Comparison of ENCODE assay signal across 15 cellular contexts in the genomic region with DNA sequence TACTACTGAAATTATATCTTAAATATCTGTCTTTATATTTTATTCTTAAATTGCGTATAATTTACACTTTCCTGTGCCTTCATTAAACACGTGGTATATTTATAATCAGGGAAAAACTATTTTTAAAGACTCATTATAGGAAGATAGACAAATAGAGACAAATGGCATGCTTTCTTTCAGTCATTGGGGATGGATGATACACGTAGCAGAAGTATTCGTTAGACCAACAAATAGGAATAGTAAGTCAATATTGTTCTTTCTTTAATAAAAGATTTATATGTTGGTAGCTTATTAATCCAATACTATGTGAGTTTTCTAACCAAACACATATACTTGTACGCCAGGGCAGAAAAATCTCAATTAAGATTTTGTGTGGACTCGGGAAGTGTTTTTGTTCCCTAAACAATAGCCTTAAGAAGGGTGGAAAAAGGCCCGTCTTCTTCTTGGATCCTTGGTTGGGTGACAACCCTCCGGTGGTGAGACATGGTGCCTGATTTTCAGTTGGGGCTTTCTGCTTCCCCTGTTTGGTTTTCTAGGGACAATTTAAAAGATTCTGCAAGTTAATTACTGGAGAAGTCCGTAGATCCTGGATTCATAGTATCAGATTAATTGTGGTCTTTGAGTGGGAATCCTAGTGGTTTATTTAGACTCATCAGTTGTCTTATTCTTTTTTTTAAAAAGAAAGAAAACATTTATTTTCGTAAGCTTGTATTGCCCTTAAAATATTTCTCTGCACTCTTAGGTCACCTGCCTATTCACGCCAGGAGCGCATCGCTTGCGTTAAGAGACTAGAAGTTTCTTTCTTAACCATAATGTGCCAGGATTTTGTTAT.
DNase-seq lines count a peak whose midpoint lies in the region; ATAC-seq and TF ChIP-seq lines count a peak whose summit lies in the region.
"Had no signal": no experiment of that assay in that cellular context is flagged by ENCODE, and none has a peak within 500 bp of the region (broad histone marks: within the 10 kb centered on the region; RNA-seq: fewer than 3 reads in every experiment).

No MANE protein-coding gene starts in this region.

- H3K27ac Mint-ChIP-seq in endodermal cell = no peak overlapping the region
- H3K27ac Mint-ChIP-seq: activated CD4-positive, alpha-beta memory T cell treated with anti-CD3 and anti-CD28 coated beads, Interleukin-2, amount 10 ng/mL, durations not matched to agents 7 days and 5 days; activated naive CD4-positive, alpha-beta T cell treated with anti-CD3 and anti-CD28 coated beads, Interleukin-2, amount 50 U/mL, for 24 hours; natural killer cell had no signal

- H3K36me3 ChIP-seq in endodermal cell (ENCODE audit: control insufficient read depth, insufficient read depth, low read length) (no peaks in the 10 kb centered on the region), neural cell (ENCODE audit: insufficient read depth, low read length) (no peaks in the 10 kb centered on the region)

- peaks cover 43% of the 10 kb centered on the region for H3K27me3 Mint-ChIP-seq in endodermal cell (ENCODE audit: insufficient read depth)
- H3K27me3 Mint-ChIP-seq: activated naive CD4-positive, alpha-beta T cell treated with anti-CD3 and anti-CD28 coated beads, Interleukin-2, amount 50 U/mL, for 24 hours had no signal

- TF ChIP-seq CTCF in endodermal cell (conservative IDR thresholded peaks at IDR 0.05) = peak; percentile 34
- no peak for TF ChIP-seq CTCF in neural cell (IDR thresholded peaks at IDR 0.05; ENCODE audit: poor library complexity, severe bottlenecking)
- no peak for TF ChIP-seq CTCF in GM10266 (IDR thresholded peaks at IDR 0.05; ENCODE audit: control insufficient read depth, insufficient read depth, low read depth, missing control alignments)

- H3K27ac ChIP-seq in endodermal cell (ENCODE audit: low read depth, low read length) = no peak overlapping the region
- no peak overlapping the region for H3K27ac ChIP-seq in neural cell (ENCODE audit: low read length)
- H3K27ac ChIP-seq: A549, HL-60 had no signal

- H3F3A ChIP-seq in neural cell (ENCODE audit: insufficient read depth, low read length, poor library complexity, severe bottlenecking) = no peaks in the 10 kb centered on the region

- DNase-seq in NCI-H82 (lab: John Stamatoyannopoulos, UW) (peak; percentile 22), NCI-H82 treated with DMSO at 0.1 percent for 48 hours (lab: John Stamatoyannopoulos, UW; ENCODE audit: unreplicated experiment) (no peak), endodermal cell (peak; percentile 40), ureter (ENCODE audit: low spot score) (peak; percentile 15), GM10266 (ENCODE audit: extremely low spot score) (no peak)
- no peak for DNase-seq in effector CD4-positive, alpha-beta T cell
- DNase-seq: activated CD4-positive, alpha-beta memory T cell treated with anti-CD3 and anti-CD28 coated beads, Interleukin-2, amount 10 ng/mL, durations not matched to agents 7 days and 5 days; effector CD8-positive, alpha-beta T cell; natural killer cell; NCI-H1436 treated with DMSO at 0.1 percent for 48 hours had no signal

- H3K9me3 Mint-ChIP-seq in endodermal cell = no peaks in the 10 kb centered on the region
- H3K9me3 Mint-ChIP-seq: activated CD4-positive, alpha-beta memory T cell treated with anti-CD3 and anti-CD28 coated beads, Interleukin-2, amount 10 ng/mL, durations not matched to agents 7 days and 5 days; activated naive CD4-positive, alpha-beta T cell treated with anti-CD3 and anti-CD28 coated beads, Interleukin-2, amount 50 U/mL, for 24 hours; natural killer cell had no signal

- 87 to 93% methylated on average over 10 to 13 of the region's 14 CpGs for WGBS in endodermal cell (ENCODE audit: insufficient coverage in 1 of 2, insufficient read length in 1 of 2), 2 experiments

- H3K4me3 Mint-ChIP-seq in endodermal cell = peak overlapping the region; percentile 25
- H3K4me3 Mint-ChIP-seq: activated CD4-positive, alpha-beta memory T cell treated with anti-CD3 and anti-CD28 coated beads, Interleukin-2, amount 10 ng/mL, durations not matched to agents 7 days and 5 days; activated naive CD4-positive, alpha-beta T cell treated with anti-CD3 and anti-CD28 coated beads, Interleukin-2, amount 50 U/mL, for 24 hours; natural killer cell had no signal

- peak overlapping the region; percentile 11 for H3K9ac ChIP-seq in endodermal cell (ENCODE audit: extremely low read depth, low read length, poor library complexity, severe bottlenecking)
- no peak overlapping the region for H3K9ac ChIP-seq in neural cell (ENCODE audit: low read length)

- H3K4me3 ChIP-seq in endodermal cell (ENCODE audit: low read length) (no peak overlapping the region), neural cell (ENCODE audit: low read length) (no peak overlapping the region)
- H3K4me3 ChIP-seq: A549 had no signal

- no peak for TF ChIP-seq EP300 in neural cell (conservative IDR thresholded peaks at IDR 0.05; ENCODE audit: poor library complexity, severe bottlenecking)

- H3K9me3 ChIP-seq in endodermal cell (ENCODE audit: control insufficient read depth, low read length) (no peaks in the 10 kb centered on the region), neural cell (ENCODE audit: low read length) (no peaks in the 10 kb centered on the region)
- H3K9me3 ChIP-seq: A549 had no signal

- H2AFZ ChIP-seq in neural cell (ENCODE audit: low read depth, low read length) = no peak overlapping the region

- no peaks in the 10 kb centered on the region for H4K20me1 ChIP-seq in neural cell (ENCODE audit: insufficient read depth)

- no peak for ATAC-seq in GM21360 (IDR thresholded peaks at IDR 0.05; ENCODE audit: unreplicated experiment)
- ATAC-seq: A549, natural killer cell had no signal

- H3K27me3 ChIP-seq in endodermal cell (ENCODE audit: control insufficient read depth, insufficient read depth, low read length, poor library complexity, severe bottlenecking) (peaks cover 65% of the 10 kb centered on the region), neural cell (ENCODE audit: insufficient read depth, low read depth, low read length) (peaks cover 100% of the 10 kb centered on the region)

- no peaks in the 10 kb centered on the region for H3K79me2 ChIP-seq in neural cell (replicated peaks; ENCODE audit: insufficient read depth, low read length)

- no peaks in the 10 kb centered on the region for H3K9me2 ChIP-seq in neural cell (ENCODE audit: insufficient read depth, low read length)

- no peak for TF ChIP-seq RAD21 in neural cell (conservative IDR thresholded peaks at IDR 0.05)

- H3K4me1 Mint-ChIP-seq in endodermal cell = peaks cover 6% of the 10 kb centered on the region

- no peaks in the 10 kb centered on the region for H3K4me1 ChIP-seq in endodermal cell (ENCODE audit: control insufficient read depth, insufficient read depth, low read length)

- no peaks in the 10 kb centered on the region for H3K36me3 Mint-ChIP-seq in endodermal cell (ENCODE audit: low read depth)
- H3K36me3 Mint-ChIP-seq: activated naive CD4-positive, alpha-beta T cell treated with anti-CD3 and anti-CD28 coated beads, Interleukin-2, amount 50 U/mL, for 24 hours; natural killer cell had no signal

- H3K4me2 ChIP-seq in neural cell (ENCODE audit: low read length) = no peak overlapping the region
- H3K4me2 ChIP-seq: A549 had no signal

TF ChIP-seq in neural cell, 6 proteins besides CTCF, POLR2A, EP300 and RAD21:
- TF ChIP-seq POLR2AphosphoS5 (IDR thresholded peaks at IDR 0.05) (peak; percentile 70), MXI1 (conservative IDR thresholded peaks at IDR 0.05; ENCODE audit: poor library complexity, severe bottlenecking) (no peak), EZH2 (IDR thresholded peaks at IDR 0.05; ENCODE audit: borderline replicate concordance, insufficient read depth, low read length, poor library complexity, severe bottlenecking) (peak; percentile 40)

Comparison
In these comparisons a context has a peak if more than half of its experiments do, and no peak if none do; other contexts are left out.
1. DNase-seq: peak in NCI-H82 (single experiment), endodermal cell (single experiment) and ureter (single experiment); none in NCI-H82 treated with DMSO at 0.1 percent for 48 hours (single experiment), effector CD4-positive, alpha-beta T cell (single experiment) and GM10266 (single experiment).